8 cellular contexts compared by ENCODE assay signal in the genomic region with DNA sequence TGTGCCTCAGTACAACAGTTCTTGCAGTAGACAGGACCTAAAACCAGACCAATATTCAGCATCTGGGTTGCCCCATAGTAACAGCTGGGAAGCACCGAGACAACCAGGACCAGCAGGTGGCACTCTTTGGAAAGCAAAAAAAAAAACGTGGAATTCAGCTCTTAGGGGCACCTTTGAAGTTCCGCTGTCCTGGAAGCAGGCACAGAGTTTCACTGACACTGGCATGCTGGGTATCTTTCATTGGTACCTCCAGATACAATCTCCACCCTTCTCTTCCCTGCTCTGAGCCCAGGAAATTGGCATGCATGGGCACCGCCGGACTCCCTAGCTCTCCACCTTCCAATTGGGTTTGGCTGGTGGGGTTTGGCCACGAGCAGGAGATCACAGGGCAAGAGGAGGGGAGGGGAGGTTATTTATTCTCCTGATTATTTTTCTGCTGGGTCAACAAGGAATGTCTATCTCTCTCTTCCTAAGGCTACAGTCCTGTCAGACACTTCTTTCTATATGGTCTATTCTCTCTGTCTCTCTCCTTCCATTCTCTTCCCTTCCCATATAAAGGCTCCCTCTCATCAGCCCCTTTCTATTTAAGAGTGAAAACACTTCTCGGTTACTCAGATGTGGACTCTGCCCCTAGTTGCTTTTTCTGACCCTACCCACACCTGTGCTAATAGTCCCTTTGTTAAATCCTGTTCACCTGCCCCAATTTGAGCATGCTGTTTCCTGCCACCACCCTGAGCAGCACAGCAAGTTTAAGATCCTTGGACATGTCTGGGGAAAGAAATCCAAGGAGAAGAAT. TPM values are rescaled to one million over a fixed set of nuclear protein-coding genes. Genes with fewer than 3 reads are reported as not detected.
DNase-seq lines count a peak whose midpoint lies in the region; ATAC-seq, FAIRE-seq and TF ChIP-seq lines count a peak whose summit lies in the region.

No MANE protein-coding gene starts in this region.

- H3K9ac ChIP-seq in SU-DHL-6 (ENCODE audit: low read length) (no peak overlapping the region), K562 (ENCODE audit: insufficient read depth in 1 of 2, low read depth in 2 of 2, low read length in 2 of 2) (no peak overlapping the region)

- no peak overlapping the region for H3K27ac Mint-ChIP-seq in immature natural killer cell

- CTCF ChIA-PET in K562 (lab: Yijun Ruan, JAX; ENCODE audit: low intra/inter-chr PET ratio): interaction anchor here (0.7 to 1.0 kb wide), 3 partner anchors 14 to 291 kb away, joined by 3 to 4 read pairs (median 3); no protein-coding TSS in a partner anchor

- no peaks in the 10 kb centered on the region for H4K20me1 ChIP-seq in SU-DHL-6 (ENCODE audit: low read depth, low read length)
- no peaks in the 10 kb centered on the region for H4K20me1 ChIP-seq in K562 (replicated peaks; ENCODE audit: control insufficient read depth, insufficient read depth, low read length)

- H3K79me2 ChIP-seq in SU-DHL-6 (ENCODE audit: insufficient read depth, low read length) (no peaks in the 10 kb centered on the region), K562 (ENCODE audit: control insufficient read depth, insufficient read depth, low read length) (no peaks in the 10 kb centered on the region)

- H3K4me3 Mint-ChIP-seq in immature natural killer cell: peak overlapping the region; percentile 45 to 95 (median 73)

- H3K36me3 Mint-ChIP-seq in immature natural killer cell: no peaks in the 10 kb centered on the region

- POLR2A ChIA-PET in K562 (lab: Yijun Ruan, JAX): interaction anchor here (0.8 to 1.0 kb wide), 4 partner anchors 9 to 25 kb away, joined by 3 to 4 read pairs (median 3); no protein-coding TSS in a partner anchor

- no peaks in the 10 kb centered on the region for H3K9me2 ChIP-seq in SU-DHL-6 (replicated peaks; ENCODE audit: insufficient read depth, low read length)

- H3F3A ChIP-seq in SU-DHL-6 (ENCODE audit: insufficient read depth): peaks cover 13% of the 10 kb centered on the region; the same call in 1 of the 2 replicates

- H3K36me3 ChIP-seq in SU-DHL-6 (ENCODE audit: low read length) (no peaks in the 10 kb centered on the region), K562 (ENCODE audit: control insufficient read depth, insufficient read depth, low read length) (no peaks in the 10 kb centered on the region)

- H3K4me3 ChIP-seq in SU-DHL-6 (ENCODE audit: insufficient read depth, low read length, poor library complexity, severe bottlenecking): no peak overlapping the region
- no peak overlapping the region for H3K4me3 ChIP-seq in K562

- 13% methylated on average over 3 of the region's 7 CpGs for WGBS in K562 (ENCODE audit: insufficient coverage, low coverage, missing lambda C conversion rate)

- H3K27me3 ChIP-seq in SU-DHL-6 (ENCODE audit: low read length) (no peaks in the 10 kb centered on the region), K562 (ENCODE audit: control insufficient read depth in 2 of 2, insufficient read depth in 2 of 2, low read length in 2 of 2) (no peaks in the 10 kb centered on the region)

- H3K27ac ChIP-seq in SU-DHL-6 (ENCODE audit: low read depth, low read length): no peak overlapping the region
- H3K27ac ChIP-seq in K562 (ENCODE audit: extremely low read depth, low read depth, low read length): no peak overlapping the region

- intact Hi-C loops in K562 (cut with micrococcal nuclease): loop anchor here (1.0 to 10.0 kb wide), 4 partner anchors 28 to 292 kb away; a partner anchor contains a TSS

- no peak overlapping the region for H2AFZ ChIP-seq in SU-DHL-6 (ENCODE audit: low read depth, low read length, severe bottlenecking)
- peak overlapping the region; percentile 67; the same call in 1 of the 2 replicates for H2AFZ ChIP-seq in K562 (ENCODE audit: low read depth, low read length)

- FAIRE-seq in K562 (lab: Jason Lieb, UNC): peak; percentile 74

- TF ChIP-seq CTCF in LNCAP (IDR thresholded peaks at IDR 0.05): peak; percentile 84
- peak; percentile 47 for TF ChIP-seq CTCF in SU-DHL-6 (IDR thresholded peaks at IDR 0.05; ENCODE audit: insufficient read depth, low read length, poor library complexity, severe bottlenecking)
- TF ChIP-seq CTCF in K562 (IDR thresholded peaks at IDR 0.05 in 2 of 3, conservative IDR thresholded peaks at IDR 0.05 in 1 of 3; ENCODE audit: insufficient read depth in 2 of 3, low read depth in 1 of 3, low read length in 3 of 3): peak; percentile 53 to 68 (median 65); a peak in 5 of 6 replicates

- DNase-seq in NCI-H510A treated with DMSO at 0.1 percent for 48 hours (lab: John Stamatoyannopoulos, UW) (peak; percentile 49), NCI-H510A (lab: John Stamatoyannopoulos, UW) (no peak), K562 (ENCODE audit: extremely low read depth in 1 of 4, low spot score in 3 of 4) (peak in 3 of 4 experiments; percentile 15 to 58 (median 27)), immature natural killer cell (peak; percentile 40 to 45 (median 40))
- DNase-seq in stimulated activated CD4-positive, alpha-beta T cell treated with anti-CD3 and anti-CD28 coated beads, Interleukin-2, amount 100 ng/mL, for 48 hours: peak; percentile 11 to 21

- H3K4me2 ChIP-seq in SU-DHL-6 (ENCODE audit: low read depth, low read length, poor library complexity, severe bottlenecking) (no peak overlapping the region), K562 (ENCODE audit: insufficient read depth, low read length) (no peak overlapping the region; the same call in 1 of the 2 replicates)

- H3K27me3 Mint-ChIP-seq in immature natural killer cell (ENCODE audit: low read depth in 3 of 3): peaks cover 0 to 12% (median 9%) of the 10 kb centered on the region in 3 donors

- H3K4me1 Mint-ChIP-seq in immature natural killer cell: peaks cover 25 to 38% of the 10 kb centered on the region in 2 donors

- TF ChIP-seq POLR2A in K562 (conservative IDR thresholded peaks at IDR 0.05): no peak

- H3K4me1 ChIP-seq in K562 (replicated peaks in 1 of 2; ENCODE audit: control insufficient read depth in 2 of 2, insufficient read depth in 2 of 2, low read length in 2 of 2): peaks cover 11 to 14% of the 10 kb centered on the region in 2 experiments; a peak in 3 of 5 replicates

- no TSS peak for BruUV-seq in K562 (replicated peaks; lab: Mats Ljungman, UMichigan)

- ATAC-seq in K562 (peak; percentile 29), HG02973 (IDR thresholded peaks at IDR 0.05; ENCODE audit: unreplicated experiment) (no peak)

- in situ Hi-C loops in K562 (cut with MboI): loop anchor here (25.0 kb wide), 1 partner anchor 291 kb away; a partner anchor contains a TSS

- TF ChIP-seq EP300 in K562 (IDR thresholded peaks at IDR 0.05; ENCODE audit: low read length): no peak

- no peaks in the 10 kb centered on the region for H3K9me1 ChIP-seq in K562 (ENCODE audit: control insufficient read depth, insufficient read depth, low read length)

- H3K9me3 ChIP-seq in SU-DHL-6 (ENCODE audit: insufficient read depth, low read length) (no peaks in the 10 kb centered on the region), K562 (replicated peaks; ENCODE audit: control insufficient read depth, insufficient read depth, low read depth, low read length) (no peaks in the 10 kb centered on the region)

- peak; percentile 25 to 65; a peak in 2 of 4 replicates for TF ChIP-seq RAD21 in K562 (CRISPR knock-in tag; conservative IDR thresholded peaks at IDR 0.05 in 1 of 2, IDR thresholded peaks at IDR 0.05 in 1 of 2)

- no peaks in the 10 kb centered on the region for H3K9me3 Mint-ChIP-seq in immature natural killer cell

TF ChIP-seq in K562, 482 proteins besides CTCF, POLR2A, EP300 and RAD21 (continues in another document):
- TF ChIP-seq, protein P1, sequence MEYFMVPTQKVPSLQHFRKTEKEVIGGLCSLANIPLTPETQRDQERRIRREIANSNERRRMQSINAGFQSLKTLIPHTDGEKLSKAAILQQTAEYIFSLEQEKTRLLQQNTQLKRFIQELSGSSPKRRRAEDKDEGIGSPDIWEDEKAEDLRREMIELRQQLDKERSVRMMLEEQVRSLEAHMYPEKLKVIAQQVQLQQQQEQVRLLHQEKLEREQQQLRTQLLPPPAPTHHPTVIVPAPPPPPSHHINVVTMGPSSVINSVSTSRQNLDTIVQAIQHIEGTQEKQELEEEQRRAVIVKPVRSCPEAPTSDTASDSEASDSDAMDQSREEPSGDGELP (CRISPR knock-in tag; IDR thresholded peaks at IDR 0.05; ENCODE audit: borderline replicate concordance): peak; percentile 70
- TF ChIP-seq ZNF431 (CRISPR knock-in tag; IDR thresholded peaks at IDR 0.05) (no peak), CEBPB (tag; IDR thresholded peaks at IDR 0.05) (0 out of 2 replicates have a peak, but pooled peaks have one; percentile 22), ATF7 (IDR thresholded peaks at IDR 0.05) (no peak), DACH1 (IDR thresholded peaks at IDR 0.05; ENCODE audit: partially characterized antibody) (peak; percentile 31), ZZZ3 (IDR thresholded peaks at IDR 0.05) (no peak), ZNF232 (CRISPR knock-in tag; IDR thresholded peaks at IDR 0.05) (no peak), ZNF384 (IDR thresholded peaks at IDR 0.05; ENCODE audit: low read depth, low read length) (peak; percentile 86), ZNF696 (CRISPR knock-in tag; conservative IDR thresholded peaks at IDR 0.05) (no peak), ASH1L (IDR thresholded peaks at IDR 0.05; ENCODE audit: borderline replicate concordance, low read depth, partially characterized antibody) (no peak)

RNA-seq across cellular contexts. Expression of a gene that starts 1.9 kb away (rescaled TPM):
- total RNA-seq in K562 (2011; cell fraction: chromatin; rRNA removed; ENCODE audit: low replicate concordance): 0.53 and 0.86 TPM in 2 replicates
- total RNA-seq in K562 (2011; cell fraction: nucleolus; rRNA removed): 0.66 and 0.83 TPM in 2 replicates
- total RNA-seq in K562 (2011; cell fraction: nucleoplasm; rRNA removed): 1.3 TPM in 2 replicates
- total RNA-seq in K562 (2014; rRNA removed): 0.41 and 0.57 TPM in 2 replicates
- total RNA-seq in K562 (2014; rRNA removed; fragmentation: Illumina TruSeq; extraction: Trizol): 0.19 and 0.69 TPM in 2 replicates
- total RNA-seq in K562 (2015; rRNA removed; fragmentation: Illumina TruSeq; extraction: Trizol): 0.43 and 0.57 TPM in 2 replicates
- total RNA-seq in K562 (2021): 0.55 and 0.63 TPM in 2 replicates
- polyA plus RNA-seq in K562 (2011; rRNA removed): 0.49 and 1.1 TPM in 2 replicates
- polyA plus RNA-seq in K562 (2011; cell fraction: cytosol; rRNA removed): 0.12 and 0.34 TPM in 2 replicates
- polyA plus RNA-seq in K562 (2011; cell fraction: nucleus; rRNA removed): 0.38 and 0.53 TPM in 2 replicates
- polyA plus RNA-seq in K562 (2012): 0.92 and 1.7 TPM in 2 replicates
- 0.78 and 0.80 TPM in 2 replicates for polyA plus RNA-seq in K562 (2014; fragmentation: Illumina TruSeq; extraction: Trizol)
- under 1 TPM; 0.50 to 0.62 TPM for polyA plus RNA-seq in K562 (2014; fragmentation: Nextera tagmentation; extraction: Ambion mirVana)
- polyA plus RNA-seq in K562 (2014; rRNA removed): 0.46 and 0.50 TPM in 2 replicates
- 0.18 and 0.35 TPM in 2 replicates for polyA minus RNA-seq in K562 (2011; rRNA and poly(A)+ RNA removed)
- not detected in 2 replicates for polyA minus RNA-seq in K562 (2011; cell fraction: cytosol; rRNA and poly(A)+ RNA removed)
- 0.78 and 0.81 TPM in 2 replicates for polyA minus RNA-seq in K562 (2011; cell fraction: nucleus; rRNA and poly(A)+ RNA removed)
- 10 to 100 TPM; 31.1 to 38.7 (median 33.9) TPM for polyA plus RNA-seq in immature natural killer cell

Comparison
In these comparisons a context has a peak if more than half of its experiments do, and no peak if none do; other contexts are left out.
1. RNA of a gene that starts 1.9 kb away (polyA plus RNA-seq): 31.1 to 38.7 TPM in immature natural killer cell; 0.12 to 1.7 TPM in K562; every median in the first group is over 10 times any median in the second.
2. Peak in every context shown above with its lines, with median percentiles within 50 percentile points of each other: CTCF ChIP-seq.